8 cellular contexts compared by ENCODE assay signal in the genomic region with DNA sequence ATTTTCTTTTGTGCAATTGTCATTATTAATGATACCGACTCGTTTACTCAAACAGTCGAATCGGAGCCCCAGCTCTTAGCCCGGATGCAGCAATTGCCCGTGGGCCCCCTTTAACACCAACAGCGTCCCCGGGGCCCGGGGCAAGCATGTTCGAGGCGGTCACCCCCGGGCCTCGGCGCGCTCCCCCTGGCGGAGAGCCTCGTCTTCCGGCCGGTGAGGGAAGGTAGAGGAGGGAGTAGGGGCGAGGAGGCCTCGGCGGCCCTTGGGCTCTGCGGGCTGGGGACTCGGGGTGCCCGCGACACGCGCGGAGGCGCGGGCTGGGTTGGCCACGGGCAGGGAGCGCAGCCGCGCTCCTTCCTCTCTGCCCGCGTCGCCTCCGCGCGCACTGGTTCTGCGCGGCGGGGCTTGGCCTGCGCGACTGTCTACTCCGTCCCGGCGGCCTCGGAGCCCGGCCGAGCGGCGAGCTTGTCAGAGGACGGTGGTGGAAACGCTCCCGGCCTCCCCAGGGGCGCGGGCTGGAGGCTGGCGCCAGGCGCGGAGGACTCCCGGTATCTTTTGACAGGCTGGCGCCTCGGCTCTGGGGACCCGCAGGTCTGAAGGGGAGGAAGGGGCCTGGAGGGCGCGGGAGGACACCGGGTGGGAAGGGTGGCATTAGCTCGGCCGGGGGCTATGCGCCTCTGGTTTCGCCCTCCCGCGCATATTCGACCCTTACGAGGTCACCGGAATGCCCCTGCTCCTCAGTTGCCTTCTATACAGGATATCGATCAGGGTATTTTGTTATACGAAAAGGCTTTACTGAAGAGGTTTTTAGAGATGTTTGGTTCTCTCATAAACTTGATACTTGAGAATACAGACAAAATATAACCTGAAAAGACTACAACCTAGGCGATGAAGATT. TPM values are rescaled to one million over a fixed set of nuclear protein-coding genes. Genes with fewer than 3 reads are reported as not detected.
A peak's percentile ranks its signal among the peaks of the same experiment; 100 is the strongest.
DNase-seq lines count a peak whose midpoint lies in the region; ATAC-seq, FAIRE-seq and TF ChIP-seq lines count a peak whose summit lies in the region.

No MANE protein-coding gene starts in this region.

- peak overlapping the region; percentile 85 to 91 (median 90) for H3K27ac Mint-ChIP-seq in nephron
- peak overlapping the region; percentile 85 for H3K27ac Mint-ChIP-seq in stimulated activated naive CD8-positive, alpha-beta T cell treated with anti-CD3 and anti-CD28 coated beads, Interleukin-15, Interleukin-2, amounts not matched to agents 100 ng/mL and 50 ng/mL, for 24 hours

- DNase-seq in D721Med (ENCODE audit: insufficient read length, low spot score) = peak; percentile 26
- DNase-seq in HT1080 (ENCODE audit: low read depth) = peak; percentile 76
- DNase-seq in RCC 7860 (ENCODE audit: low spot score) = peak; percentile 45
- peak; percentile 56 to 70 for DNase-seq in activated T-helper 1 cell treated with anti-CD3 and anti-CD28 coated beads, Interleukin-2, amount 50 U/mL, for 16 hours (ENCODE audit: low read depth in 1 of 2, low spot score in 1 of 2)
- DNase-seq in fibroblast of peridontal ligament (ENCODE audit: extremely low read depth) = peak; percentile 66

- no peaks in the 10 kb centered on the region for H3K27me3 Mint-ChIP-seq in nephron (ENCODE audit: low read depth)
- H3K27me3 Mint-ChIP-seq in stimulated activated naive CD8-positive, alpha-beta T cell treated with anti-CD3 and anti-CD28 coated beads, Interleukin-15, Interleukin-2, amounts not matched to agents 100 ng/mL and 50 ng/mL, for 24 hours = peaks cover 14% of the 10 kb centered on the region

- no peak for FAIRE-seq in D721Med (lab: Jason Lieb, UNC)
- FAIRE-seq in RCC 7860 (lab: Jason Lieb, UNC) = no peak

- H3K4me3 Mint-ChIP-seq in nephron = peak overlapping the region; percentile 98
- peak overlapping the region; percentile 93 for H3K4me3 Mint-ChIP-seq in stimulated activated naive CD8-positive, alpha-beta T cell treated with anti-CD3 and anti-CD28 coated beads, Interleukin-15, Interleukin-2, amounts not matched to agents 100 ng/mL and 50 ng/mL, for 24 hours

- peak; percentile 51 for TF ChIP-seq CTCF in D721Med (IDR thresholded peaks at IDR 0.05; ENCODE audit: insufficient read depth, missing control alignments)
- TF ChIP-seq CTCF in nephron (IDR thresholded peaks at IDR 0.05; ENCODE audit: unreplicated experiment in 3 of 3) = peak; percentile 81 to 83 (median 82)

- peaks cover 28% of the 10 kb centered on the region for H3K4me1 Mint-ChIP-seq in nephron
- H3K4me1 Mint-ChIP-seq in stimulated activated naive CD8-positive, alpha-beta T cell treated with anti-CD3 and anti-CD28 coated beads, Interleukin-15, Interleukin-2, amounts not matched to agents 100 ng/mL and 50 ng/mL, for 24 hours (ENCODE audit: low read depth) = peaks cover 35% of the 10 kb centered on the region

- H3K9me3 Mint-ChIP-seq in nephron = no peaks in the 10 kb centered on the region
- no peaks in the 10 kb centered on the region for H3K9me3 Mint-ChIP-seq in stimulated activated naive CD8-positive, alpha-beta T cell treated with anti-CD3 and anti-CD28 coated beads, Interleukin-15, Interleukin-2, amounts not matched to agents 100 ng/mL and 50 ng/mL, for 24 hours

- H3K36me3 Mint-ChIP-seq in nephron (ENCODE audit: low read depth) = peaks cover 16% of the 10 kb centered on the region
- peaks cover 9% of the 10 kb centered on the region for H3K36me3 Mint-ChIP-seq in stimulated activated naive CD8-positive, alpha-beta T cell treated with anti-CD3 and anti-CD28 coated beads, Interleukin-15, Interleukin-2, amounts not matched to agents 100 ng/mL and 50 ng/mL, for 24 hours (ENCODE audit: low read depth)

- peak; percentile 79 for ATAC-seq in GM21360 (IDR thresholded peaks at IDR 0.05; ENCODE audit: unreplicated experiment)

RNA-seq across cellular contexts. Expression of a gene that starts 1.5 kb away (rescaled TPM):
- total RNA-seq in HT1080 (2014; rRNA removed; shearing (Covaris generic)) = 27.7 and 27.8 TPM in 2 replicates
- polyA plus RNA-seq in HT1080 (2015; cell fraction: cytosol; rRNA removed) = 32.8 and 34.0 TPM in 2 replicates
- 58.3 and 69.8 TPM in 2 replicates for polyA plus RNA-seq in HT1080 (2015; cell fraction: nucleus; rRNA removed)

RNA-seq across cellular contexts. Expression of a gene that starts 1.6 kb away (rescaled TPM):
- total RNA-seq in HT1080 (2014; rRNA removed; shearing (Covaris generic)) = 19.9 and 26.1 TPM in 2 replicates
- polyA plus RNA-seq in HT1080 (2015; cell fraction: cytosol; rRNA removed) = 15.6 and 16.2 TPM in 2 replicates
- 29.4 and 51.6 TPM in 2 replicates for polyA plus RNA-seq in HT1080 (2015; cell fraction: nucleus; rRNA removed)

RNA-seq across cellular contexts. Expression of a gene that starts 26.8 kb away (rescaled TPM):
- 42.7 and 48.8 TPM in 2 replicates for total RNA-seq in HT1080 (2014; rRNA removed; shearing (Covaris generic))
- polyA plus RNA-seq in HT1080 (2015; cell fraction: cytosol; rRNA removed) = 33.6 and 37.8 TPM in 2 replicates
- 15.1 and 17.2 TPM in 2 replicates for polyA plus RNA-seq in HT1080 (2015; cell fraction: nucleus; rRNA removed)

RNA-seq across cellular contexts. Expression of a gene that starts 45.4 kb away (rescaled TPM):
- 51.9 and 61.9 TPM in 2 replicates for total RNA-seq in HT1080 (2014; rRNA removed; shearing (Covaris generic))
- 30.1 and 36.8 TPM in 2 replicates for polyA plus RNA-seq in HT1080 (2015; cell fraction: cytosol; rRNA removed)
- polyA plus RNA-seq in HT1080 (2015; cell fraction: nucleus; rRNA removed) = 136 and 142 TPM in 2 replicates

Comparison
In these comparisons a context has a peak if more than half of its experiments do, and no peak if none do; other contexts are left out.
1. Peak in every context shown above with its lines: DNase-seq and ATAC-seq.
2. DNase-seq: peak in every context shown above with its lines; median percentile 76 in HT1080; 66 in fibroblast of peridontal ligament; 63 in activated T-helper 1 cell treated with anti-CD3 and anti-CD28 coated beads, Interleukin-2, amount 50 U/mL, for 16 hours; 45 in RCC 7860; 26 in D721Med.